In the genomic region with DNA sequence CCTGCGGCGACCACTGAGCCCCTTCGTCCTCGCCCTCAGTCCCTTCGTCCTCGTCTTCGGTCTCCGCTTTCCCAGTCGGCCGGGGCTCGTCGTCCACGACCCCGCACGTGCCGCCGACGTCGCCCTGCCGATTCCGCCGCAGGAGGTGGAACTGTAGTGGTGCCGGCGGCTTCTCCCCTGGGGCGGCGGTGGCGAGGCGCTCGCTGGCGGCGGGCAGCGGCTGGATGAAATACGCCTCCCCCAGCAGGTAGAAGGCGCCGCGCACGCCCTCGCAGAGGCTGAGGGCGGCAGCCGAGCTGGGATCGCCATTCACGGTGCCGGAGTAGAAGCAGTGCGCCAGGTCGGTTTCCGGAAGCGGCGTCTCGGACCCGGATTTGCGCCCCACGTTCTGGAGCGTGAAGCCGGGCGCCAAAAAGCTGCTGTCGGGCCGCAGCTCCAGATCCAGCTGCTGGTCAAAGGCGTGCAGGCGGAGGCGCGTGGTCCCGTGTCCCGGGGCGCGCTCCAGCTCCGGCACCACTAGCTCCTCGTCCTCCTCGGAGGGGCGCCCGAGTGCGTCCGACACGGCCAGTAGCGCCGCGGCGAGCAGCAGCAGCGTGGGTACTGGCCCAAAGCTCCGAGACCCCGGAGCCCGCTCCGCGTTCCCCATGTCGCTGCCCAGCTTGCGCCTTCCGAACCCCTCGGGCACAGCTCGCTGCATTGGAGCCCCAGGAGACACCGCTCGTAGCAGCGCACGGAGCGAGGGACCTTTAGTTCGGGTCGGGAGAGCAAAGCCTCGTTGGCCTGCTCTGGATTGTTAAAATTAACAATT, we compare ENCODE assay signal across 8 cellular contexts. TPM values are rescaled to one million over a fixed set of nuclear protein-coding genes. Genes with fewer than 3 reads are reported as not detected.
DNase-seq lines count a peak whose midpoint lies in the region; ATAC-seq, FAIRE-seq and TF ChIP-seq lines count a peak whose summit lies in the region.

No MANE protein-coding gene starts in this region.

- TF ChIP-seq CTCF in kidney (IDR thresholded peaks at IDR 0.05; ENCODE audit: borderline replicate concordance, extremely low read depth, insufficient read depth) = no peak

- H3K27me3 Mint-ChIP-seq in central memory CD8-positive, alpha-beta T cell = peaks cover 73% of the 10 kb centered on the region

- in situ Hi-C loops in G401 (cut with HindIII; ENCODE audit: low sequenced_read_pairs) = no loop called here

- no peaks in the 10 kb centered on the region for H3K9me3 ChIP-seq in kidney (ENCODE audit: control insufficient read depth in 1 of 2, low read length in 2 of 2)
- no peaks in the 10 kb centered on the region for H3K9me3 ChIP-seq in small intestine (ENCODE audit: control insufficient read depth, low read depth)

- H3K9ac ChIP-seq in kidney (ENCODE audit: low read length in 2 of 2) = peak overlapping the region; percentile 86 to 97

- ATAC-seq in central memory CD8-positive, alpha-beta T cell (replicated peaks; ENCODE audit: extremely low read depth, poor library complexity, severe bottlenecking) = no peak
- ATAC-seq in GM18520 (IDR thresholded peaks at IDR 0.05; ENCODE audit: unreplicated experiment) = no peak

- H3K9me3 Mint-ChIP-seq in central memory CD8-positive, alpha-beta T cell = no peaks in the 10 kb centered on the region

- H3K36me3 ChIP-seq in kidney (ENCODE audit: control insufficient read depth in 1 of 2, insufficient read depth in 2 of 2, low read length in 2 of 2) = peaks cover 23 to 30% of the 10 kb centered on the region in 2 donors
- peaks cover 0 to 3% of the 10 kb centered on the region in 2 donors for H3K36me3 ChIP-seq in small intestine (ENCODE audit: control insufficient read depth in 2 of 2, insufficient read depth in 2 of 2, low read length in 2 of 2)

- peaks cover 47% of the 10 kb centered on the region for H3K4me1 Mint-ChIP-seq in central memory CD8-positive, alpha-beta T cell

- FAIRE-seq in kidney (lab: Jason Lieb, UNC) (no peak), small intestine (lab: Jason Lieb, UNC) (no peak)

- peaks cover 1% of the 10 kb centered on the region for H3K36me3 Mint-ChIP-seq in central memory CD8-positive, alpha-beta T cell (ENCODE audit: insufficient read depth)

- H3K4me3 ChIP-seq in kidney (ENCODE audit: low read length in 2 of 2) (peak overlapping the region; percentile 82 to 87), small intestine (ENCODE audit: low read depth in 1 of 2, low read length in 2 of 2) (peak overlapping the region; percentile 46)

- peak overlapping the region; percentile 73 for H3K4me3 Mint-ChIP-seq in central memory CD8-positive, alpha-beta T cell

- H3K27ac ChIP-seq in kidney (ENCODE audit: low read depth in 2 of 2, low read length in 2 of 2) (peak overlapping the region; percentile 88 to 91), small intestine (ENCODE audit: low read depth in 1 of 2, low read length in 1 of 2) (peak overlapping the region; percentile 34 to 93)

- H3K4me1 ChIP-seq in kidney (ENCODE audit: control insufficient read depth in 1 of 2, insufficient read depth in 1 of 2, low read depth in 1 of 2, low read length in 2 of 2) (peaks cover 13 to 14% of the 10 kb centered on the region in 2 donors), small intestine (ENCODE audit: control insufficient read depth in 2 of 2, insufficient read depth in 1 of 2, low read depth in 1 of 2, low read length in 1 of 2) (no peaks in the 10 kb centered on the region)

- 1 to 2% (median 2%) methylated on average over 87 to 96 of the region's 96 CpGs for WGBS in small intestine, 3 donors

- intact Hi-C loops in kidney (cut with DNase I) = loop anchor here (10.0 kb wide), 1 partner anchor 1900 kb away; no protein-coding TSS in a partner anchor

- DNase-seq in G401 (ENCODE audit: low spot score) (peak; percentile 38), NCI-H524 treated with DMSO at 0.1 percent for 48 hours (lab: John Stamatoyannopoulos, UW) (peak; percentile 15), kidney (peak; percentile 89), small intestine (no peak), NCI-H1105 (lab: John Stamatoyannopoulos, UW) (no peak), COLO829 (ENCODE audit: low spot score) (no peak)
- no peak for DNase-seq in central memory CD8-positive, alpha-beta T cell (ENCODE audit: low spot score in 2 of 2)

- no peak overlapping the region for H3K27ac Mint-ChIP-seq in central memory CD8-positive, alpha-beta T cell (ENCODE audit: low read depth)

- H3K27me3 ChIP-seq in small intestine (ENCODE audit: control insufficient read depth in 2 of 2, insufficient read depth in 2 of 2, low read length in 2 of 2) = peaks cover 0 to 16% of the 10 kb centered on the region in 2 donors

RNA-seq across cellular contexts. Expression of a gene that starts 0.7 kb away (rescaled TPM):
- total RNA-seq in G401 (2014; rRNA removed; shearing (Covaris generic)) = 75.1 and 86.8 TPM in 2 replicates
- total RNA-seq in kidney = 343 TPM
- 16.0 TPM for polyA plus RNA-seq in kidney (ENCODE audit: insufficient read depth, low read depth, low replicate concordance)
- 10 to 100 TPM in 1 of 3 donors, 1 to 10 TPM in 1, under 1 TPM in 1; 0.89 to 94.8 (median 4.1) TPM for polyA plus RNA-seq in small intestine

Comparison
In these comparisons a context has a peak if more than half of its experiments do, and no peak if none do; other contexts are left out.
1. DNase-seq: peak in G401 (single experiment), NCI-H524 treated with DMSO at 0.1 percent for 48 hours (single experiment) and kidney (single experiment); none in central memory CD8-positive, alpha-beta T cell (0 of 2), small intestine (single experiment), NCI-H1105 (single experiment) and COLO829 (single experiment).